In the genomic region with DNA sequence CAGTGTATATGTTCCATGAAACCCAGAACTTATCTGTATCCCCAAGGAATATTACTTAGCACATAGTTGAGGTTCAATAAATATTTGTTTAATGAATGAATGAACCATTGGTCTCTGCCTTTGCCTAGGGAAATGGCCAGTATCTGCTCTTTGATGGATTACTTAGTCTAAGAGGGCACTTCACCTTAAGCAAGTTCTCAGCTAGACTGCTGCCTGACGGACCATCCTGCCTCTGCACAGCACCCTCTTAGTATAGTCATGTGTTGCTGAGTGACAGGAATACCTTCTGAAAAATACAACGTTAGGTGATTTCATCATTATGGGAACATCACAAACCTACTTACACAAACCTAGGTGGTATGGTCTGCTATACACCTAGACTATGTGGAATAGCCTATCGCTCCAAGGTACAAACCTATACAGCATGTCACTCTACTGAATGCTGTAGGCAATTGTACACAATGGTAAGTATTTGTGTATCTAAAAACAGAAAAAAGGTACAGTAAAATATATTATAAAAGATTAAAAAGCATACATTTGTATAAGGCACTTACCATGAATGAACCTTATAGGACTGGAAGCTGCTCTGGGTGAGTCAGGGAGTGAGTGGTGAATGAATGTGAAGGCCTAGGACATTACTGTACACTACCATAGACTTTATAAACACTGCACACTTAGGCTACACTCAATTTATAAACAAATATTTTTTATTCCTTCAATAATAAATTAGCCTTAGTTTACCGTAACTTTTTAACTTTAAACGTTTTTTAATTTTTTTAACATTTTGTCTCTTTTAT, we compare ENCODE assay signal across 19 cellular contexts.
"Had no signal": no experiment of that assay in that cellular context is flagged by ENCODE, and none has a peak within 500 bp of the region (broad histone marks: within the 10 kb centered on the region; RNA-seq: fewer than 3 reads in every experiment).

No MANE protein-coding gene starts in this region.

- FAIRE-seq: keratinocyte had no signal

- H3K4me3 ChIP-seq: sigmoid colon, thoracic aorta had no signal

- H3K36me3 ChIP-seq: brain microvascular endothelial cell, neutrophil, sigmoid colon, thoracic aorta had no signal

- H3K27ac ChIP-seq: brain microvascular endothelial cell, neutrophil, parathyroid adenoma, sigmoid colon, thoracic aorta had no signal

- H3K9ac ChIP-seq: parathyroid adenoma had no signal

- H3K27me3 ChIP-seq: brain microvascular endothelial cell, neutrophil, sigmoid colon had no signal

- H2AFZ ChIP-seq: parathyroid adenoma had no signal

- H3K9me3 ChIP-seq: neutrophil, sigmoid colon, thoracic aorta had no signal

- H3K79me2 ChIP-seq: parathyroid adenoma had no signal

- DNase-seq: activated B cell treated with CpG ODN at 0.5 μM for 24 hours; activated CD4-positive, alpha-beta T cell treated with anti-CD3 and anti-CD28 coated beads, Interleukin-2, amount 10 ng/mL, durations not matched to agents 24 days and 14 days; activated CD8-positive, alpha-beta memory T cell treated with anti-CD3 and anti-CD28 coated beads, Interleukin-2, amount 50 U/mL, for 48 hours; activated gamma-delta T cell treated with Interleukin-2 at 50 U/mL for 16 hours; activated T-cell treated with anti-CD3 and anti-CD28 coated beads, Interleukin-2, amount 50 U/mL, for 72 hours; amygdala; brain microvascular endothelial cell; cerebellar nuclear complex; effector CD8-positive, alpha-beta T cell; erythroblast; natural killer cell; sigmoid colon; stimulated activated CD4-positive, alpha-beta T cell treated with anti-CD3 and anti-CD28 coated beads, Interleukin-1b, Interleukin-23, amount 100 ng/mL, for 48 hours; T-helper 1 cell had no signal

- H3K4me1 ChIP-seq: parathyroid adenoma had no signal

- ATAC-seq: activated T-cell treated with anti-CD3 and anti-CD28 coated beads, Interleukin-2, amount 50 U/mL, for 72 hours; left lobe of liver had no signal
